In genomic region chr12:121391619-121392324, GRCh38 we compare ENCODE assay signal across 8 cellular contexts. TPM values are rescaled to one million over a fixed set of nuclear protein-coding genes. Genes with fewer than 3 reads are reported as not detected.
A peak's percentile ranks its signal among the peaks of the same experiment; 100 is the strongest.
DNase-seq lines count a peak whose midpoint lies in the region; ATAC-seq and TF ChIP-seq lines count a peak whose summit lies in the region.

No MANE protein-coding gene starts in this region.

- no peak overlapping the region for H2AFZ ChIP-seq in GM23338

- no peaks in the 10 kb centered on the region for H3K4me1 Mint-ChIP-seq in GM23338

- H3K36me3 ChIP-seq in GM23338 (ENCODE audit: insufficient read depth), result no peaks in the 10 kb centered on the region

- no peak overlapping the region for H3K4me2 ChIP-seq in GM23338

- no peak overlapping the region for H3K27ac Mint-ChIP-seq in GM23338

- H3K9me3 Mint-ChIP-seq in GM23338, result no peaks in the 10 kb centered on the region

- no peak for TF ChIP-seq CTCF in GM23338 (conservative IDR thresholded peaks at IDR 0.05; ENCODE audit: low read depth in 2 of 2)

- H3K27ac ChIP-seq in caudate nucleus (ENCODE audit: low read depth, low read length) (no peak overlapping the region), GM23338 (ENCODE audit: low read depth) (no peak overlapping the region)

- DNase-seq in Ammon's horn (ENCODE audit: low spot score) (peak; percentile 4), mesenteric fat pad (ENCODE audit: low spot score) (peak; percentile 67), caudate nucleus (lab: John Stamatoyannopoulos, UW) (no peak), A172 (ENCODE audit: low spot score) (no peak), GM23338 (ENCODE audit: low spot score) (no peak)
- peak; percentile 38 to 56 for DNase-seq in activated T-cell treated with anti-CD3 and anti-CD28 coated beads, Interleukin-2, amount 50 U/mL, for 48 hours

- H3K9me2 ChIP-seq in GM23338 (ENCODE audit: insufficient read depth), result no peaks in the 10 kb centered on the region

- ATAC-seq in HG03354 (IDR thresholded peaks at IDR 0.05; ENCODE audit: poor library complexity, severe bottlenecking, unreplicated experiment) (peak; percentile 47), GM19397 (IDR thresholded peaks at IDR 0.05; ENCODE audit: unreplicated experiment) (no peak), GM23338 (no peak)

- peaks cover 6% of the 10 kb centered on the region for H3K27me3 Mint-ChIP-seq in GM23338 (ENCODE audit: insufficient read depth, low read depth, poor library complexity)

- H4K20me1 ChIP-seq in GM23338 (replicated peaks; ENCODE audit: insufficient read depth), result no peaks in the 10 kb centered on the region

- no peaks in the 10 kb centered on the region for H3K36me3 Mint-ChIP-seq in GM23338 (ENCODE audit: low read depth)

- no peaks in the 10 kb centered on the region for H3K4me1 ChIP-seq in GM23338 (ENCODE audit: insufficient read depth)

- no peaks in the 10 kb centered on the region for H3K79me2 ChIP-seq in GM23338 (replicated peaks; ENCODE audit: insufficient read depth)

- H3F3A ChIP-seq in GM23338 (replicated peaks; ENCODE audit: low read depth), result no peaks in the 10 kb centered on the region

- no peak overlapping the region for H3K4me3 ChIP-seq in GM23338

- no peaks in the 10 kb centered on the region for H3K27me3 ChIP-seq in GM23338 (ENCODE audit: insufficient read depth)

- no peak overlapping the region for H3K4me3 Mint-ChIP-seq in GM23338

TF ChIP-seq in GM23338, 12 proteins besides CTCF, POLR2A, EP300 and RAD21:
- TF ChIP-seq POLR2AphosphoS5 (IDR thresholded peaks at IDR 0.05; ENCODE audit: low read depth), result no peak
- TF ChIP-seq EZH2phosphoT487 (IDR thresholded peaks at IDR 0.05; ENCODE audit: unreplicated experiment), result no peak
- no peak for TF ChIP-seq ZNF331 (CRISPR knock-in tag; IDR thresholded peaks at IDR 0.05; ENCODE audit: low read depth)
- no peak for TF ChIP-seq STAT1 (IDR thresholded peaks at IDR 0.05; ENCODE audit: unreplicated experiment)
- no peak for TF ChIP-seq NANOG (IDR thresholded peaks at IDR 0.05; ENCODE audit: borderline replicate concordance)

RNA-seq across cellular contexts. Expression of gene RNF34, which starts 8.1 kb away (rescaled TPM):
- 26.3 TPM for total RNA-seq in mesenteric fat pad
- total RNA-seq in A172 (2014; rRNA removed; shearing (Covaris generic)), result 62.3 and 76.7 TPM in 2 replicates
- total RNA-seq in GM23338 (2014; rRNA removed; shearing (Covaris generic)), result 50.1 and 63.3 TPM in 2 replicates
- 47.1 and 47.2 TPM in 2 replicates for polyA plus RNA-seq in GM23338 (2016; fragmentation: Nextera tagmentation; extraction: Ambion mirVana)

RNA-seq across cellular contexts. Expression of gene ANAPC5, which starts 39.6 kb away (rescaled TPM):
- 80.9 TPM for total RNA-seq in mesenteric fat pad
- total RNA-seq in A172 (2014; rRNA removed; shearing (Covaris generic)), result 124 and 132 TPM in 2 replicates
- 114 and 125 TPM in 2 replicates for total RNA-seq in GM23338 (2014; rRNA removed; shearing (Covaris generic))
- 62.4 and 65.9 TPM in 2 replicates for polyA plus RNA-seq in GM23338 (2016; fragmentation: Nextera tagmentation; extraction: Ambion mirVana)

Comparison
In these comparisons a context has a peak if more than half of its experiments do, and no peak if none do; other contexts are left out.
1. DNase-seq: peak in Ammon's horn (single experiment), activated T-cell treated with anti-CD3 and anti-CD28 coated beads, Interleukin-2, amount 50 U/mL, for 48 hours (2 of 2) and mesenteric fat pad (single experiment); none in caudate nucleus (0 of 61), A172 (single experiment) and GM23338 (single experiment).